Comparison of ENCODE assay signal across 8 cellular contexts in genomic region chr1:234610061-234610581, GRCh38. TPM values are rescaled to one million over a fixed set of nuclear protein-coding genes. Genes with fewer than 3 reads are reported as not detected.
A peak's percentile ranks its signal among the peaks of the same experiment; 100 is the strongest.
DNase-seq lines count a peak whose midpoint lies in the region; ATAC-seq, FAIRE-seq and TF ChIP-seq lines count a peak whose summit lies in the region.

Gene IRF2BP2, minus strand, starts transcription at chr1:234610178. Its CDS starts 684 bp downstream, at chr1:234609494.

- POLR2A ChIA-PET in WTC11 (lab: Charles Lee), result interaction anchor here (0.6 to 3.6 kb wide), 7 partner anchors 10 to 347 kb away, joined by 3 to 30 read pairs (median 3); no protein-coding TSS in a partner anchor

- H3K4me3 Mint-ChIP-seq in WTC11, result peak within 1 kb of the TSS; percentile 85

- peaks cover 35 to 75% (median 65%) of the 10 kb centered on the region in 6 donors for H3K4me1 ChIP-seq in spleen

- no peaks in the 10 kb centered on the region for H3K9me3 Mint-ChIP-seq in WTC11

- H3K36me3 ChIP-seq in bronchial epithelial cell (ENCODE audit: control insufficient read depth, insufficient read depth, low read length) (peaks cover 11% of the 10 kb centered on the region), spleen (peaks cover 0 to 33% (median 9%) of the 10 kb centered on the region in 6 donors)

- CTCF ChIA-PET in WTC11 (lab: Charles Lee), result interaction anchor here (3.3 kb wide), 1 partner anchor 483 kb away, joined by 13 read pairs; no protein-coding TSS in a partner anchor

- H3K4me3 ChIP-seq in bronchial epithelial cell (ENCODE audit: low read depth, low read length), result peak within 1 kb of the TSS; percentile 71
- peak within 1 kb of the TSS; percentile 43 to 89 (median 66) for H3K4me3 ChIP-seq in spleen

- ATAC-seq in HG02798 (IDR thresholded peaks at IDR 0.05; ENCODE audit: poor library complexity, unreplicated experiment), result peak; percentile 29
- peak; percentile 7 for ATAC-seq in WTC11
- no peak for ATAC-seq in GM18858 (IDR thresholded peaks at IDR 0.05; ENCODE audit: unreplicated experiment)

- H3K4me1 Mint-ChIP-seq in WTC11, result peaks cover 60% of the 10 kb centered on the region

- peaks cover 31% of the 10 kb centered on the region for H3K36me3 Mint-ChIP-seq in WTC11

- DNase-seq in ELR (ENCODE audit: low read depth) (peak; percentile 86), NCI-H2171 treated with DMSO at 0.1 percent for 48 hours (lab: John Stamatoyannopoulos, UW) (peak; percentile 84), WTC11 (ENCODE audit: low spot score) (peak; percentile 68), bronchial epithelial cell (ENCODE audit: low read depth) (no peak), inferior parietal cortex (ENCODE audit: extremely low spot score) (peak; percentile 76), spleen (peak; percentile 96)

- peak in 2 of 3 donors; percentile 74 to 95 for TF ChIP-seq POLR2A in spleen (IDR thresholded peaks at IDR 0.05)

- H3K9me3 ChIP-seq in spleen, result no peaks in the 10 kb centered on the region

- peak within 1 kb of the TSS; percentile 99 for H3K27ac Mint-ChIP-seq in WTC11

- no peaks in the 10 kb centered on the region for H3K27me3 Mint-ChIP-seq in WTC11 (ENCODE audit: low read depth)

- intact Hi-C loops in spleen (cut with DNase I; ENCODE audit: low total_unique reads), result loop anchor here (5.0 kb wide), 1 partner anchor 112 kb away; no protein-coding TSS in a partner anchor

- FAIRE-seq in bronchial epithelial cell (lab: Jason Lieb, UNC), result no peak

- H3K27me3 ChIP-seq in bronchial epithelial cell (ENCODE audit: control insufficient read depth, insufficient read depth, low read length), result no peaks in the 10 kb centered on the region
- H3K27me3 ChIP-seq in spleen (replicated peaks in 1 of 7), result no peaks in the 10 kb centered on the region

- 0 to 1% (median 0%) methylated on average over 19 to 60 of the region's 60 CpGs for WGBS in spleen, 5 donors

- H3K27ac ChIP-seq in spleen, result peak within 1 kb of the TSS; percentile 99 to 100 (median 100)

- TF ChIP-seq CTCF in WTC11 (IDR thresholded peaks at IDR 0.05) (no peak), bronchial epithelial cell (IDR thresholded peaks at IDR 0.05; ENCODE audit: insufficient read depth, low read length, severe bottlenecking) (peak; percentile 11), spleen (IDR thresholded peaks at IDR 0.05 in 8 of 11, conservative IDR thresholded peaks at IDR 0.05 in 3 of 11) (no peak)

TF ChIP-seq in WTC11, 78 proteins besides CTCF, POLR2A, EP300 and RAD21:
- TF ChIP-seq TEAD4 (CRISPR knock-in tag; IDR thresholded peaks at IDR 0.05) (no peak), SP1 (CRISPR knock-in tag; conservative IDR thresholded peaks at IDR 0.05) (peak; percentile 21; the same call in 1 of the 2 replicates), MYBL2 (CRISPR knock-in tag; IDR thresholded peaks at IDR 0.05) (peak; percentile 17; the same call in 1 of the 2 replicates), FOXP1 (CRISPR knock-in tag; IDR thresholded peaks at IDR 0.05; ENCODE audit: borderline replicate concordance) (0 out of 2 replicates have a peak, but pooled peaks have one; percentile 24), ZNF121 (CRISPR knock-in tag; IDR thresholded peaks at IDR 0.05) (no peak)
- TF ChIP-seq, protein P1, sequence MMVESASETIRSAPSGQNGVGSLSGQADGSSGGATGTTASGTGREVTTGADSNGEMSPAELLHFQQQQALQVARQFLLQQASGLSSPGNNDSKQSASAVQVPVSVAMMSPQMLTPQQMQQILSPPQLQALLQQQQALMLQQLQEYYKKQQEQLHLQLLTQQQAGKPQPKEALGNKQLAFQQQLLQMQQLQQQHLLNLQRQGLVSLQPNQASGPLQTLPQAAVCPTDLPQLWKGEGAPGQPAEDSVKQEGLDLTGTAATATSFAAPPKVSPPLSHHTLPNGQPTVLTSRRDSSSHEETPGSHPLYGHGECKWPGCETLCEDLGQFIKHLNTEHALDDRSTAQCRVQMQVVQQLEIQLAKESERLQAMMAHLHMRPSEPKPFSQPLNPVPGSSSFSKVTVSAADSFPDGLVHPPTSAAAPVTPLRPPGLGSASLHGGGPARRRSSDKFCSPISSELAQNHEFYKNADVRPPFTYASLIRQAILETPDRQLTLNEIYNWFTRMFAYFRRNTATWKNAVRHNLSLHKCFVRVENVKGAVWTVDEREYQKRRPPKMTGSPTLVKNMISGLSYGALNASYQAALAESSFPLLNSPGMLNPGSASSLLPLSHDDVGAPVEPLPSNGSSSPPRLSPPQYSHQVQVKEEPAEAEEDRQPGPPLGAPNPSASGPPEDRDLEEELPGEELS (CRISPR knock-in tag; IDR thresholded peaks at IDR 0.05), result 0 out of 2 replicates have a peak, but pooled peaks have one; percentile 19
- TF ChIP-seq, protein P2, sequence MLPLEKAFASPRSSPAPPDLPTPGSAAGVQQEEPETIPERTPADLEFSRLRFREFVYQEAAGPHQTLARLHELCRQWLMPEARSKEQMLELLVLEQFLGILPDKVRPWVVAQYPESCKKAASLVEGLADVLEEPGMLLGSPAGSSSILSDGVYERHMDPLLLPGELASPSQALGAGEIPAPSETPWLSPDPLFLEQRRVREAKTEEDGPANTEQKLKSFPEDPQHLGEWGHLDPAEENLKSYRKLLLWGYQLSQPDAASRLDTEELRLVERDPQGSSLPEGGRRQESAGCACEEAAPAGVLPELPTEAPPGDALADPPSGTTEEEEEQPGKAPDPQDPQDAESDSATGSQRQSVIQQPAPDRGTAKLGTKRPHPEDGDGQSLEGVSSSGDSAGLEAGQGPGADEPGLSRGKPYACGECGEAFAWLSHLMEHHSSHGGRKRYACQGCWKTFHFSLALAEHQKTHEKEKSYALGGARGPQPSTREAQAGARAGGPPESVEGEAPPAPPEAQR (CRISPR knock-in tag; IDR thresholded peaks at IDR 0.05), result no peak

RNA-seq across cellular contexts. Expression of gene IRF2BP2, which starts in this region (rescaled TPM):
- total RNA-seq in WTC11 (2021), result 61.9 to 70.9 TPM (median 62.4 TPM) in 3 replicates
- 64.1 and 80.3 TPM in 2 replicates for total RNA-seq in bronchial epithelial cell
- 100 to 1,000 TPM in 1 of 7 donors, 10 to 100 TPM in 6; 57.2 to 109 (median 63.5) TPM for total RNA-seq in spleen
- polyA plus RNA-seq in spleen, result 10 to 100 TPM; 39.1 to 55.5 (median 48.8) TPM
